Comparison of ENCODE assay signal across 10 cellular contexts in genomic region chr4:186946682-186947294, GRCh38.
DNase-seq lines count a peak whose midpoint lies in the region; ATAC-seq and TF ChIP-seq lines count a peak whose summit lies in the region.
"Had no signal": no experiment of that assay in that cellular context is flagged by ENCODE, and none has a peak within 500 bp of the region (broad histone marks: within the 10 kb centered on the region; RNA-seq: fewer than 3 reads in every experiment).

No MANE protein-coding gene starts in this region.

- DNase-seq in NCI-H2081 (lab: John Stamatoyannopoulos, UW) (peak; percentile 28 to 65), NCI-H2081 treated with DMSO at 0.1 percent for 48 hours (lab: John Stamatoyannopoulos, UW) (no peak), esophagus muscularis mucosa (ENCODE audit: extremely low spot score) (no peak), smooth muscle cell (lab: John Stamatoyannopoulos, UW; ENCODE audit: unreplicated experiment) (no peak)
- no peak for DNase-seq in activated effector memory CD4-positive, alpha-beta T cell treated with Interleukin-2 at 50 U/mL for 16 hours
- DNase-seq: esophagus squamous epithelium, nucleus accumbens had no signal

- no peak for TF ChIP-seq POLR2A in esophagus muscularis mucosa (IDR thresholded peaks at IDR 0.05; ENCODE audit: low read depth)

- H3K9me3 ChIP-seq in OCI-LY1 (ENCODE audit: low read length), result 0 out of 2 replicates have a peak, but pooled peaks cover 5% of the 10 kb centered on the region
- no peaks in the 10 kb centered on the region for H3K9me3 ChIP-seq in esophagus muscularis mucosa
- no peaks in the 10 kb centered on the region for H3K9me3 ChIP-seq in smooth muscle cell (replicated peaks; ENCODE audit: low read depth)
- H3K9me3 ChIP-seq: esophagus squamous epithelium had no signal

- H3K9me2 ChIP-seq in OCI-LY1 (ENCODE audit: low read depth, low read length), result no peaks in the 10 kb centered on the region

- H3K4me2 ChIP-seq in OCI-LY1 (ENCODE audit: low read length) (no peak overlapping the region), smooth muscle cell (no peak overlapping the region)

- peaks cover 72% of the 10 kb centered on the region for H3K4me1 ChIP-seq in OCI-LY1 (ENCODE audit: insufficient read depth, low read length, severe bottlenecking)
- H3K4me1 ChIP-seq in esophagus muscularis mucosa, result peaks cover 0 to 11% (median 10%) of the 10 kb centered on the region in 4 donors
- peaks cover 10% of the 10 kb centered on the region for H3K4me1 ChIP-seq in smooth muscle cell (ENCODE audit: low read depth)
- H3K4me1 ChIP-seq: esophagus squamous epithelium had no signal

- H3K79me2 ChIP-seq in OCI-LY1 (ENCODE audit: insufficient read depth, low read length) (no peaks in the 10 kb centered on the region), smooth muscle cell (ENCODE audit: low read depth) (no peaks in the 10 kb centered on the region)

- no peak overlapping the region for H2AFZ ChIP-seq in OCI-LY1 (ENCODE audit: low read length)
- H2AFZ ChIP-seq in smooth muscle cell (ENCODE audit: low read depth), result no peak overlapping the region

- H3K36me3 ChIP-seq in OCI-LY1 (ENCODE audit: insufficient read depth, low read length) (no peaks in the 10 kb centered on the region), esophagus muscularis mucosa (no peaks in the 10 kb centered on the region), smooth muscle cell (ENCODE audit: low read depth) (no peaks in the 10 kb centered on the region)
- H3K36me3 ChIP-seq: esophagus squamous epithelium had no signal

- H4K20me1 ChIP-seq in OCI-LY1 (ENCODE audit: insufficient read depth, low read length), result no peaks in the 10 kb centered on the region
- no peaks in the 10 kb centered on the region for H4K20me1 ChIP-seq in smooth muscle cell (ENCODE audit: low read depth)

- H3F3A ChIP-seq in OCI-LY1 (ENCODE audit: insufficient read depth, low read length) (no peaks in the 10 kb centered on the region), smooth muscle cell (ENCODE audit: low read depth) (no peaks in the 10 kb centered on the region)

- no peak for ATAC-seq in HG02870 (IDR thresholded peaks at IDR 0.05; ENCODE audit: unreplicated experiment)
- no peak for ATAC-seq in HG02973 (IDR thresholded peaks at IDR 0.05; ENCODE audit: unreplicated experiment)

- H3K27me3 ChIP-seq in OCI-LY1 (ENCODE audit: insufficient read depth, low read length) (no peaks in the 10 kb centered on the region), esophagus muscularis mucosa (peaks cover 0 to 4% (median 0%) of the 10 kb centered on the region in 4 donors), smooth muscle cell (ENCODE audit: low read depth) (no peaks in the 10 kb centered on the region)
- H3K27me3 ChIP-seq: esophagus squamous epithelium had no signal

- intact Hi-C loops in esophagus muscularis mucosa (cut with DNase I), result loop anchor here (10.0 kb wide), 1 partner anchor 222 kb away; the partner anchor contains the start of gene FAT1

- no peak overlapping the region for H3K4me3 ChIP-seq in OCI-LY1 (ENCODE audit: low read depth, low read length, poor library complexity, severe bottlenecking)
- H3K4me3 ChIP-seq in esophagus muscularis mucosa, result no peak overlapping the region
- H3K4me3 ChIP-seq in smooth muscle cell, result no peak overlapping the region
- H3K4me3 ChIP-seq: esophagus squamous epithelium had no signal

- 78% methylated on average over 11 of the region's 11 CpGs for WGBS in esophagus muscularis mucosa
- 70% methylated on average over 11 of the region's 11 CpGs for WGBS in smooth muscle cell (ENCODE audit: low lambda C conversion rate)

- peak overlapping the region; percentile 22 for H3K27ac ChIP-seq in OCI-LY1 (ENCODE audit: low read depth, low read length, poor library complexity, severe bottlenecking)
- no peak overlapping the region for H3K27ac ChIP-seq in esophagus muscularis mucosa (replicated peaks in 1 of 4)
- no peak overlapping the region for H3K27ac ChIP-seq in smooth muscle cell (ENCODE audit: low read depth)
- H3K27ac ChIP-seq: esophagus squamous epithelium had no signal

- TF ChIP-seq EP300 in esophagus muscularis mucosa (IDR thresholded peaks at IDR 0.05), result no peak

- peak; percentile 57; the same call in 1 of the 2 replicates for TF ChIP-seq CTCF in OCI-LY1 (IDR thresholded peaks at IDR 0.05; ENCODE audit: low read length)
- TF ChIP-seq CTCF in esophagus muscularis mucosa (IDR thresholded peaks at IDR 0.05), result peak in 2 of 3 experiments; percentile 13 to 29
- TF ChIP-seq CTCF in smooth muscle cell (IDR thresholded peaks at IDR 0.05; ENCODE audit: borderline replicate concordance, insufficient read depth, poor library complexity, severe bottlenecking), result peak; percentile 38

- H3K9ac ChIP-seq in OCI-LY1 (ENCODE audit: low read length) (no peak overlapping the region), smooth muscle cell (ENCODE audit: low read depth) (no peak overlapping the region)

Comparison
In these comparisons a context has a peak if more than half of its experiments do, and no peak if none do; other contexts are left out.
1. DNase-seq: peak in NCI-H2081 (2 of 2); none in NCI-H2081 treated with DMSO at 0.1 percent for 48 hours (single experiment), esophagus muscularis mucosa (single experiment), smooth muscle cell (single experiment) and activated effector memory CD4-positive, alpha-beta T cell treated with Interleukin-2 at 50 U/mL for 16 hours (single experiment).
2. Peak in every context shown above with its lines, with median percentiles within 50 percentile points of each other: CTCF ChIP-seq.